Comparison of ENCODE assay signal across 10 cellular contexts in genomic region chr1:9066945-9067807, GRCh38. TPM values are rescaled to one million over a fixed set of nuclear protein-coding genes. Genes with fewer than 3 reads are reported as not detected.
DNase-seq lines count a peak whose midpoint lies in the region; TF ChIP-seq lines count a peak whose summit lies in the region.
"Had no signal": no experiment of that assay in that cellular context is flagged by ENCODE, and none has a peak within 500 bp of the region (broad histone marks: within the 10 kb centered on the region; RNA-seq: fewer than 3 reads in every experiment).

No MANE protein-coding gene starts in this region.

- peaks cover 17% of the 10 kb centered on the region for H3K4me1 Mint-ChIP-seq in mesothelial cell of epicardium
- peaks cover 4% of the 10 kb centered on the region for H3K4me1 Mint-ChIP-seq in activated CD4-positive, alpha-beta memory T cell treated with anti-CD3 and anti-CD28 coated beads, Interleukin-2, amount 10 ng/mL, durations not matched to agents 7 days and 5 days

- no peaks in the 10 kb centered on the region for H3K9me3 Mint-ChIP-seq in mesothelial cell of epicardium
- no peaks in the 10 kb centered on the region for H3K9me3 Mint-ChIP-seq in activated CD4-positive, alpha-beta memory T cell treated with anti-CD3 and anti-CD28 coated beads, Interleukin-2, amount 10 ng/mL, durations not matched to agents 7 days and 5 days

- no peak for TF ChIP-seq POLR2A in NB4 (IDR thresholded peaks at IDR 0.05; ENCODE audit: extremely low read depth, insufficient read length)

- no peaks in the 10 kb centered on the region for H3K36me3 Mint-ChIP-seq in mesothelial cell of epicardium
- no peaks in the 10 kb centered on the region for H3K36me3 Mint-ChIP-seq in activated CD4-positive, alpha-beta memory T cell treated with anti-CD3 and anti-CD28 coated beads, Interleukin-2, amount 10 ng/mL, durations not matched to agents 7 days and 5 days (ENCODE audit: low read depth)

- DNase-seq in AG08396 (ENCODE audit: low spot score) (peak; percentile 90), NB4 (ENCODE audit: low read depth) (peak; percentile 87), dermis microvascular lymphatic vessel endothelial cell (ENCODE audit: low read depth in 2 of 2) (peak; percentile 39 to 77), mesothelial cell of epicardium (ENCODE audit: low spot score in 2 of 2, unreplicated experiment in 2 of 2) (no peak), NCI-H1092 treated with DMSO at 0.1 percent for 48 hours (lab: John Stamatoyannopoulos, UW) (no peak), Kasumi-1 (lab: John Stamatoyannopoulos, UW) (no peak)
- no peak for DNase-seq in activated CD8-positive, alpha-beta memory T cell treated with anti-CD3 and anti-CD28 coated beads, Interleukin-2, amount 50 U/mL, for 48 hours
- DNase-seq in activated CD4-positive, alpha-beta memory T cell treated with anti-CD3 and anti-CD28 coated beads, Interleukin-2, amount 10 ng/mL, durations not matched to agents 7 days and 5 days, result no peak

- H3K4me3 ChIP-seq in NB4 (ENCODE audit: low read depth, low read length), result peak overlapping the region; percentile 30
- H3K4me3 ChIP-seq: SK-N-MC had no signal

- no peak overlapping the region for H3K4me3 Mint-ChIP-seq in mesothelial cell of epicardium
- H3K4me3 Mint-ChIP-seq in activated CD4-positive, alpha-beta memory T cell treated with anti-CD3 and anti-CD28 coated beads, Interleukin-2, amount 10 ng/mL, durations not matched to agents 7 days and 5 days, result no peak overlapping the region

- POLR2A ChIA-PET in activated CD4-positive, alpha-beta memory T cell treated with anti-CD3 and anti-CD28 coated beads, Interleukin-2, amount 10 ng/mL, durations not matched to agents 7 days and 5 days (lab: Charles Lee), result no interaction called here

- H3K27me3 Mint-ChIP-seq in mesothelial cell of epicardium (ENCODE audit: low read depth), result no peaks in the 10 kb centered on the region
- peaks cover 11% of the 10 kb centered on the region for H3K27me3 Mint-ChIP-seq in activated CD4-positive, alpha-beta memory T cell treated with anti-CD3 and anti-CD28 coated beads, Interleukin-2, amount 10 ng/mL, durations not matched to agents 7 days and 5 days

- CTCF ChIA-PET in activated CD4-positive, alpha-beta memory T cell treated with anti-CD3 and anti-CD28 coated beads, Interleukin-2, amount 10 ng/mL, durations not matched to agents 7 days and 5 days (lab: Charles Lee), result no interaction called here

- TF ChIP-seq CTCF in NB4 (IDR thresholded peaks at IDR 0.05; ENCODE audit: low read depth, low read length) (no peak), mesothelial cell of epicardium (IDR thresholded peaks at IDR 0.05; ENCODE audit: unreplicated experiment) (no peak)

- peak overlapping the region; percentile 59 for H3K27ac Mint-ChIP-seq in mesothelial cell of epicardium
- no peak overlapping the region for H3K27ac Mint-ChIP-seq in activated CD4-positive, alpha-beta memory T cell treated with anti-CD3 and anti-CD28 coated beads, Interleukin-2, amount 10 ng/mL, durations not matched to agents 7 days and 5 days

RNA-seq across cellular contexts. Expression of gene SLC2A5, which starts 2.3 kb away (rescaled TPM):
- 0.13 and 0.25 TPM in 2 replicates for total RNA-seq in dermis microvascular lymphatic vessel endothelial cell
- total RNA-seq in mesothelial cell of epicardium, result 0.07 to 0.13 TPM (median 0.11 TPM) in 3 replicates
- under 1 TPM in 1 of 2 experiments, not detected in 1; 0.25 TPM for total RNA-seq in activated CD4-positive, alpha-beta memory T cell treated with anti-CD3 and anti-CD28 coated beads, Interleukin-2, amount 10 ng/mL, durations not matched to agents 7 days and 5 days

RNA-seq across cellular contexts. Expression of gene SLC2A7, which starts 41.0 kb away (rescaled TPM):
- total RNA-seq in dermis microvascular lymphatic vessel endothelial cell (0.13 and 0.39 TPM in 2 replicates), mesothelial cell of epicardium (not detected in 3 replicates)
- not detected for total RNA-seq in activated CD4-positive, alpha-beta memory T cell treated with anti-CD3 and anti-CD28 coated beads, Interleukin-2, amount 10 ng/mL, durations not matched to agents 7 days and 5 days
- total RNA-seq: cerebellum had no signal

Comparison
In these comparisons a context has a peak if more than half of its experiments do, and no peak if none do; other contexts are left out.
1. DNase-seq: peak in AG08396 (single experiment), NB4 (single experiment) and dermis microvascular lymphatic vessel endothelial cell (2 of 2); none in mesothelial cell of epicardium (0 of 2), NCI-H1092 treated with DMSO at 0.1 percent for 48 hours (single experiment), activated CD8-positive, alpha-beta memory T cell treated with anti-CD3 and anti-CD28 coated beads, Interleukin-2, amount 50 U/mL, for 48 hours (single experiment), Kasumi-1 (0 of 2) and activated CD4-positive, alpha-beta memory T cell treated with anti-CD3 and anti-CD28 coated beads, Interleukin-2, amount 10 ng/mL, durations not matched to agents 7 days and 5 days (single experiment).